ENCODE assay signal across 19 cellular contexts in the genomic region with DNA sequence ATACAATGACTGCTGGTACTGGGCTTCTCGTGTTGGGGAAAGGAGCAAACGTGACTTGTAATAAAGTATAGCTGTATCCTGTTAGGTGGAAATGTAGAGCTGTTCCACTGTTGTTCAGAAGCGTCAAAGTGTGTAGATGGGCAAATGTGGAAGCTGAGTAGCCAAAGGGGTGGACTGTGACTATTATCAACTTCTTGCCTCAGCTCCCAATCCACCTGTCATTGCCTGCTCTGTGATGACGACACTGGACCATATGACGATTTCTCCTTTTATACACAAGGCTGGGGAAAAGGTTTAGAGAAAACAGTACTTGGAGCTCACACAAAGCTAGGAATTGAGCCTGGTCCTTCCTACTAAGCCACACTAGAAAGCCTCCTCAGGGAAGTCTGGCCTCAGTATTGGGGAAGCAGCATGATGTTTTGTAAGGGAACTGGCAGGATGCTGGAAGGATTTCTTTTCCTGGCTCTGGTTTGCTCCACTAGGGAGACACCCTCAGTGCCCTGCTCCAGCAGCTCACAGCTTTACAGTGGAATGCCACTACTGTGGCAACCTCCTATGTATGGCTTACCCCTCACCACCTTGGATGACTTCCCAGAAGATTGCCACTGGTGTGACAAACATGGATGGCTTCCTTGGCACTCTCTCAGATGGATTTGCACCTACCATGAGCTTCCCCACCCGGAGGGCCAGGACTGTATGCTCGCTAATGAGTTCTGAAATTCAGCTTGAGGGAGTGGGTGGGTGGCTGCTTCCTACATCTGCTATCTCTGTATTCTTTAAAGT. TPM values are rescaled to one million over a fixed set of nuclear protein-coding genes. Genes with fewer than 3 reads are reported as not detected.
DNase-seq lines count a peak whose midpoint lies in the region; ATAC-seq, FAIRE-seq and TF ChIP-seq lines count a peak whose summit lies in the region.
"Had no signal": no experiment of that assay in that cellular context is flagged by ENCODE, and none has a peak within 500 bp of the region (broad histone marks: within the 10 kb centered on the region; RNA-seq: fewer than 3 reads in every experiment).

No MANE protein-coding gene starts in this region.

- no peak for TF ChIP-seq EP300 in K562 (IDR thresholded peaks at IDR 0.05; ENCODE audit: low read length)

- TF ChIP-seq CTCF in CD14-positive monocyte (IDR thresholded peaks at IDR 0.05) (no peak), K562 (IDR thresholded peaks at IDR 0.05 in 2 of 3, conservative IDR thresholded peaks at IDR 0.05 in 1 of 3; ENCODE audit: insufficient read depth in 2 of 3, low read depth in 1 of 3, low read length in 3 of 3) (no peak)

- H2AFZ ChIP-seq in K562 (ENCODE audit: low read depth, low read length), result no peak overlapping the region

- H3K27ac ChIP-seq in K562 (ENCODE audit: extremely low read depth, low read depth, low read length), result no peak overlapping the region
- H3K27ac ChIP-seq: BLaER1 treated with 17β-estradiol and CSF1 and Interleukin-3, amounts not matched to agents 10 nM and 100 nM had no signal

- no peak overlapping the region for H3K4me2 ChIP-seq in K562 (ENCODE audit: insufficient read depth, low read length)

- no peak for DNase-seq in activated T-cell treated with anti-CD3 and anti-CD28 coated beads, Interleukin-2, amount 50 U/mL, for 24 hours
- DNase-seq in activated T-cell treated with anti-CD3 and anti-CD28 coated beads, Interleukin-2, amount 50 U/mL, for 48 hours, result no peak
- DNase-seq in CD14-positive monocyte (ENCODE audit: low spot score), result no peak
- no peak for DNase-seq in K562 (ENCODE audit: extremely low read depth in 1 of 4, low spot score in 3 of 4)
- no peak for DNase-seq in left colon
- no peak for DNase-seq in superior temporal gyrus (ENCODE audit: extremely low spot score)
- DNase-seq: 8988T, COR-L47, DMS153, MV-4-11, NCI-H1436, NCI-H2029 treated with DMSO at 0.1 percent for 48 hours, NCI-H524, SIG-M5 had no signal

- POLR2A ChIA-PET in K562 (lab: Yijun Ruan, JAX), result interaction anchor here (0.6 to 4.1 kb wide), 9 partner anchors 8 to 367 kb away, joined by 3 to 32 read pairs (median 4); no protein-coding TSS in a partner anchor

- H3K36me3 ChIP-seq in K562 (ENCODE audit: control insufficient read depth, insufficient read depth, low read length), result peaks cover 90% of the 10 kb centered on the region

- in situ Hi-C loops in K562 (cut with MboI), result no loop called here

- H3K27ac Mint-ChIP-seq in activated T-cell treated with anti-CD3 and anti-CD28 coated beads, Interleukin-2, amount 50 U/mL, for 24 hours, result peak overlapping the region; percentile 5
- H3K27ac Mint-ChIP-seq in CD14-positive monocyte, result peak overlapping the region in 5 of 7 donors; percentile 18 to 67 (median 53)

- no peak overlapping the region for H3K4me3 Mint-ChIP-seq in activated T-cell treated with anti-CD3 and anti-CD28 coated beads, Interleukin-2, amount 50 U/mL, for 24 hours
- H3K4me3 Mint-ChIP-seq in CD14-positive monocyte, result no peak overlapping the region

- 90% methylated on average over 7 of the region's 7 CpGs for WGBS in K562 (ENCODE audit: insufficient coverage, low coverage, missing lambda C conversion rate)

- H3K4me3 ChIP-seq in K562, result no peak overlapping the region
- H3K4me3 ChIP-seq: BLaER1 treated with 17β-estradiol and CSF1 and Interleukin-3, amounts not matched to agents 10 nM and 100 nM had no signal

- no peak for TF ChIP-seq RAD21 in K562 (CRISPR knock-in tag; conservative IDR thresholded peaks at IDR 0.05 in 1 of 2, IDR thresholded peaks at IDR 0.05 in 1 of 2)

- no peaks in the 10 kb centered on the region for H3K27me3 Mint-ChIP-seq in activated T-cell treated with anti-CD3 and anti-CD28 coated beads, Interleukin-2, amount 50 U/mL, for 24 hours
- H3K27me3 Mint-ChIP-seq in CD14-positive monocyte (ENCODE audit: low read depth in 3 of 3), result no peaks in the 10 kb centered on the region

- H3K79me2 ChIP-seq in K562 (ENCODE audit: control insufficient read depth, insufficient read depth, low read length), result peaks cover 19% of the 10 kb centered on the region; the same call in 2 of the 3 replicates

- H3K4me1 Mint-ChIP-seq in activated T-cell treated with anti-CD3 and anti-CD28 coated beads, Interleukin-2, amount 50 U/mL, for 24 hours (ENCODE audit: low read depth), result peaks cover 35% of the 10 kb centered on the region
- H3K4me1 Mint-ChIP-seq in CD14-positive monocyte, result peaks cover 5% of the 10 kb centered on the region

- intact Hi-C loops in CD14-positive monocyte (cut with micrococcal nuclease), result no loop called here
- intact Hi-C loops in K562 (cut with micrococcal nuclease), result no loop called here
- intact Hi-C loops in left colon (cut with DNase I, micrococcal nuclease), result no loop called here

- H3K36me3 Mint-ChIP-seq in activated T-cell treated with anti-CD3 and anti-CD28 coated beads, Interleukin-2, amount 50 U/mL, for 24 hours (ENCODE audit: low read depth), result peaks cover 96% of the 10 kb centered on the region
- peaks cover 79 to 87% of the 10 kb centered on the region in 2 donors for H3K36me3 Mint-ChIP-seq in CD14-positive monocyte

- H3K9me3 ChIP-seq in K562 (replicated peaks; ENCODE audit: control insufficient read depth, insufficient read depth, low read depth, low read length), result peaks cover 6% of the 10 kb centered on the region

- CTCF ChIA-PET in K562 (lab: Yijun Ruan, JAX; ENCODE audit: low intra/inter-chr PET ratio), result no interaction called here

- H3K9me1 ChIP-seq in K562 (ENCODE audit: control insufficient read depth, insufficient read depth, low read length), result no peaks in the 10 kb centered on the region

- no TSS peak for BruUV-seq in K562 (replicated peaks; lab: Mats Ljungman, UMichigan)

- H3K27me3 ChIP-seq in K562 (ENCODE audit: control insufficient read depth in 2 of 2, insufficient read depth in 2 of 2, low read length in 2 of 2), result no peaks in the 10 kb centered on the region
- H3K27me3 ChIP-seq: BLaER1 treated with 17β-estradiol and CSF1 and Interleukin-3, amounts not matched to agents 10 nM and 100 nM had no signal

- no peak; the same call in 1 of the 2 replicates for TF ChIP-seq POLR2A in K562 (conservative IDR thresholded peaks at IDR 0.05)

- H4K20me1 ChIP-seq in K562 (replicated peaks; ENCODE audit: control insufficient read depth, insufficient read depth, low read length), result no peaks in the 10 kb centered on the region

- no peaks in the 10 kb centered on the region for H3K4me1 ChIP-seq in K562 (replicated peaks in 1 of 2; ENCODE audit: control insufficient read depth in 2 of 2, insufficient read depth in 2 of 2, low read length in 2 of 2)

- H3K9me3 Mint-ChIP-seq in activated T-cell treated with anti-CD3 and anti-CD28 coated beads, Interleukin-2, amount 50 U/mL, for 24 hours, result no peaks in the 10 kb centered on the region
- peaks cover 0 to 8% (median 3%) of the 10 kb centered on the region in 7 donors for H3K9me3 Mint-ChIP-seq in CD14-positive monocyte

- no peak; the same call in 2 of the 3 replicates for ATAC-seq in K562
- ATAC-seq in left colon, result peak; percentile 8
- ATAC-seq in GM18519 (IDR thresholded peaks at IDR 0.05; ENCODE audit: low FRiP score, unreplicated experiment), result no peak
- no peak for ATAC-seq in HG03025 (IDR thresholded peaks at IDR 0.05; ENCODE audit: low FRiP score, unreplicated experiment)
- ATAC-seq: HCT116 had no signal

- H3K9ac ChIP-seq in K562 (ENCODE audit: insufficient read depth in 1 of 2, low read depth in 2 of 2, low read length in 2 of 2), result no peak overlapping the region
- H3K9ac ChIP-seq: BLaER1 treated with 17β-estradiol and CSF1 and Interleukin-3, amounts not matched to agents 10 nM and 100 nM had no signal

- no peak for FAIRE-seq in K562 (lab: Jason Lieb, UNC)
- FAIRE-seq: RCC 7860 had no signal

TF ChIP-seq in K562, 482 proteins besides CTCF, POLR2A, EP300 and RAD21 (continues in another document):
- TF ChIP-seq MBD2 (IDR thresholded peaks at IDR 0.05; ENCODE audit: borderline replicate concordance, low read depth), result no peak
- TF ChIP-seq POLR2B (IDR thresholded peaks at IDR 0.05; ENCODE audit: low read depth, partially characterized antibody), result peak; percentile 41
- TF ChIP-seq, protein P1, sequence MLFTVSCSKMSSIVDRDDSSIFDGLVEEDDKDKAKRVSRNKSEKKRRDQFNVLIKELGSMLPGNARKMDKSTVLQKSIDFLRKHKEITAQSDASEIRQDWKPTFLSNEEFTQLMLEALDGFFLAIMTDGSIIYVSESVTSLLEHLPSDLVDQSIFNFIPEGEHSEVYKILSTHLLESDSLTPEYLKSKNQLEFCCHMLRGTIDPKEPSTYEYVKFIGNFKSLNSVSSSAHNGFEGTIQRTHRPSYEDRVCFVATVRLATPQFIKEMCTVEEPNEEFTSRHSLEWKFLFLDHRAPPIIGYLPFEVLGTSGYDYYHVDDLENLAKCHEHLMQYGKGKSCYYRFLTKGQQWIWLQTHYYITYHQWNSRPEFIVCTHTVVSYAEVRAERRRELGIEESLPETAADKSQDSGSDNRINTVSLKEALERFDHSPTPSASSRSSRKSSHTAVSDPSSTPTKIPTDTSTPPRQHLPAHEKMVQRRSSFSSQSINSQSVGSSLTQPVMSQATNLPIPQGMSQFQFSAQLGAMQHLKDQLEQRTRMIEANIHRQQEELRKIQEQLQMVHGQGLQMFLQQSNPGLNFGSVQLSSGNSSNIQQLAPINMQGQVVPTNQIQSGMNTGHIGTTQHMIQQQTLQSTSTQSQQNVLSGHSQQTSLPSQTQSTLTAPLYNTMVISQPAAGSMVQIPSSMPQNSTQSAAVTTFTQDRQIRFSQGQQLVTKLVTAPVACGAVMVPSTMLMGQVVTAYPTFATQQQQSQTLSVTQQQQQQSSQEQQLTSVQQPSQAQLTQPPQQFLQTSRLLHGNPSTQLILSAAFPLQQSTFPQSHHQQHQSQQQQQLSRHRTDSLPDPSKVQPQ (CRISPR knock-in tag; IDR thresholded peaks at IDR 0.05; ENCODE audit: borderline replicate concordance), result no peak

RNA-seq across cellular contexts. Expression of gene CD164, which starts 20.0 kb away (rescaled TPM):
- polyA plus RNA-seq in CD14-positive monocyte (100 to 1,000 TPM; 272 to 392 TPM), K562 (2011; rRNA removed) (317 and 349 TPM in 2 replicates), K562 (2014; fragmentation: Illumina TruSeq; extraction: Trizol) (186 and 188 TPM in 2 replicates), K562 (2014; fragmentation: Nextera tagmentation; extraction: Ambion mirVana) (100 to 1,000 TPM; 165 to 179 TPM), K562 (2014; rRNA removed) (117 and 143 TPM in 2 replicates)
- total RNA-seq in K562 (2011; cell fraction: chromatin; rRNA removed; ENCODE audit: low replicate concordance), result 114 and 222 TPM in 2 replicates
- 162 and 212 TPM in 2 replicates for total RNA-seq in K562 (2011; cell fraction: nucleolus; rRNA removed)
- 243 and 317 TPM in 2 replicates for total RNA-seq in K562 (2011; cell fraction: nucleoplasm; rRNA removed)
- total RNA-seq in K562 (2014; rRNA removed) (79.5 and 92.7 TPM in 2 replicates), K562 (2014; rRNA removed; fragmentation: Illumina TruSeq; extraction: Trizol) (121 and 134 TPM in 2 replicates), K562 (2015; rRNA removed; fragmentation: Illumina TruSeq; extraction: Trizol) (191 and 199 TPM in 2 replicates), K562 (2021) (164 and 169 TPM in 2 replicates), left colon (100 to 1,000 TPM; 591 to 774 TPM)
- polyA plus RNA-seq in K562 (2011; cell fraction: cytosol; rRNA removed), result 107 and 156 TPM in 2 replicates
- polyA plus RNA-seq in K562 (2011; cell fraction: nucleus; rRNA removed), result 302 and 407 TPM in 2 replicates
- polyA plus RNA-seq in K562 (2012), result 177 and 329 TPM in 2 replicates
- polyA minus RNA-seq in K562 (2011; rRNA and poly(A)+ RNA removed), result 159 and 195 TPM in 2 replicates
- polyA minus RNA-seq in K562 (2011; cell fraction: cytosol; rRNA and poly(A)+ RNA removed), result 154 and 189 TPM in 2 replicates
- 130 and 232 TPM in 2 replicates for polyA minus RNA-seq in K562 (2011; cell fraction: nucleus; rRNA and poly(A)+ RNA removed)
